ENCODE assay signal across 1 cellular context in genomic region chr17:74343526-74344284, GRCh38.
TF ChIP-seq lines count a peak whose summit lies in the region.

No MANE protein-coding gene starts in this region.

TF ChIP-seq in H1, 55 proteins besides CTCF, POLR2A, EP300 and RAD21:
- TF ChIP-seq HDAC6 (IDR thresholded peaks at IDR 0.05; ENCODE audit: low read depth, low read length), result no peak
- TF ChIP-seq SIN3A (conservative IDR thresholded peaks at IDR 0.05 in 1 of 2, IDR thresholded peaks at IDR 0.05 in 1 of 2; ENCODE audit: low read depth in 1 of 2, low read length in 2 of 2), result no peak
- TF ChIP-seq POLR2AphosphoS5 (IDR thresholded peaks at IDR 0.05; ENCODE audit: low read depth, low read length), result no peak
- 0 out of 2 replicates have a peak, but pooled peaks have one; percentile 49 for TF ChIP-seq RXRA (IDR thresholded peaks at IDR 0.05; ENCODE audit: insufficient read depth, low read depth, low read length)
